Comparison of ENCODE assay signal across 1 cellular context in the genomic region with DNA sequence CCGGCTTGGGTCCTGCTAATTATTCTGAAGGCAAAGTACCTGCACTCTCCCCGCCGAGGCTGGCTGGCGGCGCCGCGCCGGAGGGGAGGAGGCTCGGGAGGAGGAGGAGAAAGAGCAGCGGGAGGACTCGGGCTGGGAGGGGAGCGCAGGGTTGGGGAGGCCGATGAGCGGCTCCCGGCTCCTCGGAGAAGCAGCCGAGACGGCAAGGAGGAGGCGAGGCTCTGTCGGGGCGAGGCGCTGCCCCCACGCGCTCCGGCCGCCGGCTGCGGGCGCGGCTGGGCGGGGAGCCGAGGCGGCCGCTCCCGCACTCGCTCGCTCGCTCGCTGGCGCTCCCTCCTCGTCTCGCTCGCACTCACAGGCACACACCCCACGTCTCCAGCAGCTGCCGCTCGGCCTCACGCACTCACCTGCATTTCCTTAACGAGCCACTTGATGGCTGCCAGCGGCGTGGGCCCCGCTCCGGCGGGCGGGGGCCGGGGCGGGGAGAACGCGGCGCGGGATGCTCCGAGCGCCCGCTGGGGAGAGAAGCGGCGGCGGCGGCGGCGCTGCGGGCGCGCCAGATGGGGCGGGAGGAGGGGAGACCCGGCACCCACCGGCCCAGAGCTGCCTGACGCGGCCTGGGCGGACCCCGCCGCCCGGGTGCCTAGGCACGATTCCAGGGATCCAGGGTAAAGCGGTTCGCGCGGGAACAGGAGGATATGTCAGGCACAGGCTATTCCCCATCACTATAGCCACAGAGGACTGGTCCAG.
TF ChIP-seq lines count a peak whose summit lies in the region.

TSS of gene PTPRD (minus strand) at position 354 of the 750 bp plus-strand sequence.

TF ChIP-seq in HEK293, 187 proteins besides CTCF, POLR2A, EP300 and RAD21 (continued from another document):
- TF ChIP-seq, protein P1, sequence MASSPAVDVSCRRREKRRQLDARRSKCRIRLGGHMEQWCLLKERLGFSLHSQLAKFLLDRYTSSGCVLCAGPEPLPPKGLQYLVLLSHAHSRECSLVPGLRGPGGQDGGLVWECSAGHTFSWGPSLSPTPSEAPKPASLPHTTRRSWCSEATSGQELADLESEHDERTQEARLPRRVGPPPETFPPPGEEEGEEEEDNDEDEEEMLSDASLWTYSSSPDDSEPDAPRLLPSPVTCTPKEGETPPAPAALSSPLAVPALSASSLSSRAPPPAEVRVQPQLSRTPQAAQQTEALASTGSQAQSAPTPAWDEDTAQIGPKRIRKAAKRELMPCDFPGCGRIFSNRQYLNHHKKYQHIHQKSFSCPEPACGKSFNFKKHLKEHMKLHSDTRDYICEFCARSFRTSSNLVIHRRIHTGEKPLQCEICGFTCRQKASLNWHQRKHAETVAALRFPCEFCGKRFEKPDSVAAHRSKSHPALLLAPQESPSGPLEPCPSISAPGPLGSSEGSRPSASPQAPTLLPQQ (tag by site-specific recombination; IDR thresholded peaks at IDR 0.05) = peak; percentile 83
- TF ChIP-seq ZNF398 (tag by site-specific recombination; IDR thresholded peaks at IDR 0.05) = peak; percentile 42
- no peak for TF ChIP-seq ZBTB21 (tag by site-specific recombination; IDR thresholded peaks at IDR 0.05)
- no peak for TF ChIP-seq ZNF23 (tag by site-specific recombination; IDR thresholded peaks at IDR 0.05; ENCODE audit: borderline replicate concordance)
- TF ChIP-seq, protein P2, sequence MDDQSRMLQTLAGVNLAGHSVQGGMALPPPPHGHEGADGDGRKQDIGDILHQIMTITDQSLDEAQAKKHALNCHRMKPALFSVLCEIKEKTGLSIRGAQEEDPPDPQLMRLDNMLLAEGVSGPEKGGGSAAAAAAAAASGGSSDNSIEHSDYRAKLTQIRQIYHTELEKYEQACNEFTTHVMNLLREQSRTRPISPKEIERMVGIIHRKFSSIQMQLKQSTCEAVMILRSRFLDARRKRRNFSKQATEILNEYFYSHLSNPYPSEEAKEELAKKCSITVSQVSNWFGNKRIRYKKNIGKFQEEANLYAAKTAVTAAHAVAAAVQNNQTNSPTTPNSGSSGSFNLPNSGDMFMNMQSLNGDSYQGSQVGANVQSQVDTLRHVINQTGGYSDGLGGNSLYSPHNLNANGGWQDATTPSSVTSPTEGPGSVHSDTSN (CRISPR knock-in tag; IDR thresholded peaks at IDR 0.05) = no peak
- TF ChIP-seq, protein P3, sequence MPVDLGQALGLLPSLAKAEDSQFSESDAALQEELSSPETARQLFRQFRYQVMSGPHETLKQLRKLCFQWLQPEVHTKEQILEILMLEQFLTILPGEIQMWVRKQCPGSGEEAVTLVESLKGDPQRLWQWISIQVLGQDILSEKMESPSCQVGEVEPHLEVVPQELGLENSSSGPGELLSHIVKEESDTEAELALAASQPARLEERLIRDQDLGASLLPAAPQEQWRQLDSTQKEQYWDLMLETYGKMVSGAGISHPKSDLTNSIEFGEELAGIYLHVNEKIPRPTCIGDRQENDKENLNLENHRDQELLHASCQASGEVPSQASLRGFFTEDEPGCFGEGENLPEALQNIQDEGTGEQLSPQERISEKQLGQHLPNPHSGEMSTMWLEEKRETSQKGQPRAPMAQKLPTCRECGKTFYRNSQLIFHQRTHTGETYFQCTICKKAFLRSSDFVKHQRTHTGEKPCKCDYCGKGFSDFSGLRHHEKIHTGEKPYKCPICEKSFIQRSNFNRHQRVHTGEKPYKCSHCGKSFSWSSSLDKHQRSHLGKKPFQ (tag by site-specific recombination; IDR thresholded peaks at IDR 0.05) = no peak
- TF ChIP-seq ZNF596 (tag by site-specific recombination; IDR thresholded peaks at IDR 0.05) = peak; percentile 34; the same call in 1 of the 2 replicates
- TF ChIP-seq ZNF366 (tag by site-specific recombination; conservative IDR thresholded peaks at IDR 0.05) = 0 out of 2 replicates have a peak, but pooled peaks have one; percentile 1
- TF ChIP-seq ZNF202 (tag by site-specific recombination; IDR thresholded peaks at IDR 0.05; ENCODE audit: borderline replicate concordance) = no peak
- TF ChIP-seq ZNF211 (tag by site-specific recombination; IDR thresholded peaks at IDR 0.05; ENCODE audit: low read depth) = no peak
- TF ChIP-seq ZNF24 (tag by site-specific recombination; IDR thresholded peaks at IDR 0.05) = no peak
- no peak for TF ChIP-seq ZBTB20 (tag by site-specific recombination; IDR thresholded peaks at IDR 0.05)
- TF ChIP-seq ZNF362 (tag by site-specific recombination; IDR thresholded peaks at IDR 0.05) = no peak
- TF ChIP-seq YY1 (tag by site-specific recombination; IDR thresholded peaks at IDR 0.05) = no peak
- no peak for TF ChIP-seq ZNF280D (tag by site-specific recombination; IDR thresholded peaks at IDR 0.05)
- no peak for TF ChIP-seq ZNF561 (tag by site-specific recombination; IDR thresholded peaks at IDR 0.05; ENCODE audit: borderline replicate concordance)
- TF ChIP-seq MZF1 (tag by site-specific recombination; IDR thresholded peaks at IDR 0.05; ENCODE audit: borderline replicate concordance) = no peak
- TF ChIP-seq ZNF776 (tag by site-specific recombination; IDR thresholded peaks at IDR 0.05; ENCODE audit: borderline replicate concordance) = no peak
